ENCODE assay signal across 9 cellular contexts in the genomic region with DNA sequence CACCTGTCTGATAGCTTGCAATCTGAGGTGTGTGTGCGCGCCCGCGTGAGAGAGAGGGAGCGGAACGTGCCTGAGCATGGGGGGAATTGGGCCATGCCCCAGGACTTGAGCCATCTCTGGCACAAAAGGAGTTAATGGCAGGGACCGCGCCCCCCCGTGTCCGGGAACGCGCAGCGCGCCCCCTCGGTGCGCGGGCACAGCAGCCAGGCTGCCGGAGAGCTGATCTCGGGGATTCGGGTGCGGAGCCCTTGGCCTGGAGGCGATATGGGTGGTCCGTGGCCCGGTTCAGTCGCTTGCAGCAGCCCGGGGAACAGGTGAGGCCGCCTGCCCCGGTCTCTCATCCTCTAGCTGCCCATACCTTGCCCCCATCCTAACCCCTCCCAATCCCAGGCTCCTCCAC. TPM values are rescaled to one million over a fixed set of nuclear protein-coding genes. Genes with fewer than 3 reads are reported as not detected.
DNase-seq lines count a peak whose midpoint lies in the region; ATAC-seq, FAIRE-seq and TF ChIP-seq lines count a peak whose summit lies in the region.
"Had no signal": no experiment of that assay in that cellular context is flagged by ENCODE, and none has a peak within 500 bp of the region (broad histone marks: within the 10 kb centered on the region; RNA-seq: fewer than 3 reads in every experiment).

A gene (plus strand): TSS at position 191 of the 400 bp plus-strand sequence. CDS start 2,909 bp downstream, outside the sequence.

- peaks cover 0 to 7% (median 0%) of the 10 kb centered on the region in 7 donors for H3K27me3 ChIP-seq in heart right ventricle
- H3K27me3 ChIP-seq in right atrium auricular region, result no peaks in the 10 kb centered on the region
- H3K27me3 ChIP-seq in mucosa of stomach (ENCODE audit: control insufficient read depth, insufficient read depth, low read length), result no peaks in the 10 kb centered on the region

- no peak within 1 kb of the TSS for H3K27ac ChIP-seq in heart right ventricle
- no peak within 1 kb of the TSS for H3K27ac ChIP-seq in right atrium auricular region

- peak within 1 kb of the TSS in 6 of 10 donors; percentile 24 to 37 (median 32) for H3K4me3 ChIP-seq in heart right ventricle
- H3K4me3 ChIP-seq in right atrium auricular region, result peak within 1 kb of the TSS in 1 of 2 donors; percentile 34
- peak within 1 kb of the TSS; percentile 8 for H3K4me3 ChIP-seq in mucosa of stomach (ENCODE audit: low read length)

- intact Hi-C loops in heart right ventricle (cut with DNase I), result no loop called here

- H3K4me1 ChIP-seq in heart right ventricle, result peaks cover 0 to 25% (median 5%) of the 10 kb centered on the region in 9 donors
- peaks cover 0 to 13% of the 10 kb centered on the region in 2 donors for H3K4me1 ChIP-seq in right atrium auricular region
- peaks cover 10% of the 10 kb centered on the region for H3K4me1 ChIP-seq in mucosa of stomach (ENCODE audit: control insufficient read depth, insufficient read depth, low read length)

- TF ChIP-seq CTCF in heart right ventricle (IDR thresholded peaks at IDR 0.05) (no peak), right atrium auricular region (IDR thresholded peaks at IDR 0.05) (no peak), GM20000 (IDR thresholded peaks at IDR 0.05; ENCODE audit: extremely low read depth, missing control alignments) (no peak)

- H3K36me3 ChIP-seq in heart right ventricle, result peaks cover 0 to 31% (median 0%) of the 10 kb centered on the region in 9 donors
- H3K36me3 ChIP-seq in right atrium auricular region, result peaks cover 9% of the 10 kb centered on the region
- H3K36me3 ChIP-seq in mucosa of stomach (ENCODE audit: control insufficient read depth, insufficient read depth, low read length), result no peaks in the 10 kb centered on the region

- DNase-seq in heart right ventricle (peak in 1 of 2 donors; percentile 14), right atrium auricular region (ENCODE audit: low spot score) (no peak), ecto neural progenitor cell (ENCODE audit: low spot score) (peak; percentile 61), urothelium cell line (ENCODE audit: low spot score) (peak; percentile 9), COR-L47 (lab: John Stamatoyannopoulos, UW) (no peak), GM20000 (ENCODE audit: low spot score) (no peak), mucosa of gallbladder (ENCODE audit: low spot score) (no peak)
- DNase-seq: stimulated activated CD4-positive, alpha-beta T cell treated with anti-CD3 and anti-CD28 coated beads, Interleukin-15, amount 100 ng/mL, for 24 hours had no signal

- H3K9me3 ChIP-seq in heart right ventricle (no peaks in the 10 kb centered on the region), right atrium auricular region (no peaks in the 10 kb centered on the region), mucosa of stomach (ENCODE audit: control insufficient read depth, low read length) (no peaks in the 10 kb centered on the region)

- WGBS in heart right ventricle, 2 donors, result 5 to 6% methylated on average over 18 to 28 of the region's 28 CpGs

- H3K9ac ChIP-seq in mucosa of stomach (ENCODE audit: low read length), result peak within 1 kb of the TSS; percentile 15

- no peak for FAIRE-seq in urothelium cell line (lab: Jason Lieb, UNC)

- ATAC-seq in heart right ventricle, result peak in 2 of 8 donors; percentile 14 to 59

RNA-seq across cellular contexts. Expression of the gene that starts here (rescaled TPM):
- total RNA-seq in heart right ventricle (under 1 TPM; 0.23 to 0.94 (median 0.55) TPM), right atrium auricular region (under 1 TPM; 0.19 to 0.98 TPM), mucosa of gallbladder (2.5 TPM)
- polyA plus RNA-seq in heart right ventricle, result under 1 TPM; 0.16 to 0.51 TPM

Comparison
In these comparisons a context has a peak if more than half of its experiments do, and no peak if none do; other contexts are left out.
1. DNase-seq: peak in ecto neural progenitor cell (single experiment) and urothelium cell line (single experiment); none in right atrium auricular region (single experiment), COR-L47 (single experiment), GM20000 (single experiment) and mucosa of gallbladder (single experiment).